ENCODE assay signal across 21 cellular contexts in genomic region chr5:147639303-147639702, GRCh38.
A peak's percentile ranks its signal among the peaks of the same experiment; 100 is the strongest.
DNase-seq lines count a peak whose midpoint lies in the region; ATAC-seq, FAIRE-seq and TF ChIP-seq lines count a peak whose summit lies in the region.
"Had no signal": no experiment of that assay in that cellular context is flagged by ENCODE, and none has a peak within 500 bp of the region (broad histone marks: within the 10 kb centered on the region; RNA-seq: fewer than 3 reads in every experiment).

No MANE protein-coding gene starts in this region.

- WGBS in body of pancreas, 2 donors, result 47 to 51% methylated on average over 5 of the region's 5 CpGs
- WGBS in HepG2 (ENCODE audit: low lambda C conversion rate), result 0% methylated on average over 5 of the region's 5 CpGs

- CTCF ChIA-PET in HepG2 (lab: Yijun Ruan, JAX; ENCODE audit: low intra/inter-chr PET ratio, low total read pairs), result no interaction called here
- CTCF ChIA-PET in activated CD4-positive, alpha-beta memory T cell treated with anti-CD3 and anti-CD28 coated beads for 36 hours (lab: Charles Lee), result no interaction called here

- intact Hi-C loops in body of pancreas (cut with DNase I) (no loop called here), HepG2 (cut with micrococcal nuclease; ENCODE audit: unreplicated experiment) (no loop called here)
- intact Hi-C loops in activated CD4-positive, alpha-beta memory T cell treated with anti-CD3 and anti-CD28 coated beads for 36 hours (cut with micrococcal nuclease), result no loop called here

- H3K27ac Mint-ChIP-seq in activated CD4-positive, alpha-beta memory T cell treated with anti-CD3 and anti-CD28 coated beads for 36 hours, result no peak overlapping the region
- H3K27ac Mint-ChIP-seq: CD14-positive monocyte; CD4-positive, alpha-beta memory T cell; HFFc6 had no signal

- H3K9ac ChIP-seq in HepG2 (ENCODE audit: insufficient read depth, low read depth, low read length), result no peak overlapping the region
- H3K9ac ChIP-seq: BLaER1, GM23248 had no signal

- H3K4me3 ChIP-seq in body of pancreas (no peak overlapping the region), HepG2 (replicated peaks in 1 of 3; ENCODE audit: insufficient read depth in 1 of 3, low read depth in 2 of 3, low read length in 3 of 3) (no peak overlapping the region)
- H3K4me3 ChIP-seq: BLaER1, GM12878, GM23248 had no signal

- peak overlapping the region; percentile 35; the same call in 1 of the 2 replicates for H3K4me2 ChIP-seq in HepG2 (ENCODE audit: low read depth, low read length)
- H3K4me2 ChIP-seq: BLaER1 had no signal

- H3K4me3 Mint-ChIP-seq in activated CD4-positive, alpha-beta memory T cell treated with anti-CD3 and anti-CD28 coated beads for 36 hours, result no peak overlapping the region
- H3K4me3 Mint-ChIP-seq: CD14-positive monocyte; CD4-positive, alpha-beta memory T cell; HFFc6 had no signal

- H3K9me3 ChIP-seq in body of pancreas, result no peaks in the 10 kb centered on the region
- no peaks in the 10 kb centered on the region for H3K9me3 ChIP-seq in HepG2 (ENCODE audit: low read length)
- H3K9me3 ChIP-seq: BLaER1 had no signal

- in situ Hi-C loops in HepG2 (cut with HindIII; ENCODE audit: extremely low pct_ligation_motif_present, low pct_unique_long_range_greater_than_20kb), result no loop called here

- peak; percentile 2 for DNase-seq in NCI-H345 (lab: John Stamatoyannopoulos, UW)
- no peak for DNase-seq in NCI-H345 treated with DMSO at 0.1 percent for 48 hours (lab: John Stamatoyannopoulos, UW; ENCODE audit: unreplicated experiment)
- DNase-seq in body of pancreas, result no peak
- DNase-seq in HepG2 (ENCODE audit: low spot score), result peak; percentile 53
- no peak for DNase-seq in activated CD4-positive, alpha-beta memory T cell treated with anti-CD3 and anti-CD28 coated beads for 36 hours
- DNase-seq in nucleus accumbens (lab: John Stamatoyannopoulos, UW), result no peak
- DNase-seq: 8988T; CD4-positive, alpha-beta memory T cell; DMS53; DND-41; EL; GM23248; HFFc6; IMR-90 had no signal

- TF ChIP-seq EP300 in HepG2 (IDR thresholded peaks at IDR 0.05; ENCODE audit: low read depth in 2 of 2, low read length in 2 of 2) (peak in 1 of 2 experiments; percentile 66; a peak in 2 of 4 replicates), HepG2 (CRISPR knock-in tag; IDR thresholded peaks at IDR 0.05; ENCODE audit: borderline replicate concordance) (no peak)

- H3K36me3 ChIP-seq in body of pancreas (replicated peaks in 1 of 2; ENCODE audit: insufficient read depth in 1 of 2, low read depth in 2 of 2) (no peaks in the 10 kb centered on the region), HepG2 (replicated peaks in 1 of 2; ENCODE audit: control insufficient read depth in 1 of 2, insufficient read depth in 2 of 2, low read length in 2 of 2) (no peaks in the 10 kb centered on the region)

- H3K4me1 Mint-ChIP-seq in activated CD4-positive, alpha-beta memory T cell treated with anti-CD3 and anti-CD28 coated beads for 36 hours (ENCODE audit: low read depth), result no peaks in the 10 kb centered on the region
- H3K4me1 Mint-ChIP-seq: CD14-positive monocyte; CD4-positive, alpha-beta memory T cell had no signal

- no peak for FAIRE-seq in HepG2 (lab: Jason Lieb, UNC)
- FAIRE-seq: GM12878 had no signal

- no peak overlapping the region for H2AFZ ChIP-seq in HepG2 (ENCODE audit: low read length)
- H2AFZ ChIP-seq: GM23248 had no signal

- H3K27me3 ChIP-seq in body of pancreas (no peaks in the 10 kb centered on the region), HepG2 (ENCODE audit: control insufficient read depth in 1 of 2, insufficient read depth in 2 of 2, low read length in 2 of 2) (no peaks in the 10 kb centered on the region)
- H3K27me3 ChIP-seq: BLaER1 had no signal

- no peak for TF ChIP-seq CTCF in body of pancreas (IDR thresholded peaks at IDR 0.05)
- no peak for TF ChIP-seq CTCF in HepG2 (CRISPR knock-in tag; IDR thresholded peaks at IDR 0.05)

- TF ChIP-seq RAD21 in HepG2 (CRISPR knock-in tag; IDR thresholded peaks at IDR 0.05), result no peak

- no peaks in the 10 kb centered on the region for H3K27me3 Mint-ChIP-seq in activated CD4-positive, alpha-beta memory T cell treated with anti-CD3 and anti-CD28 coated beads for 36 hours
- H3K27me3 Mint-ChIP-seq: CD4-positive, alpha-beta memory T cell had no signal

- POLR2A ChIA-PET in HepG2 (lab: Yijun Ruan, JAX), result interaction anchor here (1.9 kb wide), 1 partner anchor 9 kb away, joined by 6 read pairs; no protein-coding TSS in a partner anchor
- POLR2A ChIA-PET in activated CD4-positive, alpha-beta memory T cell treated with anti-CD3 and anti-CD28 coated beads for 36 hours (lab: Charles Lee), result no interaction called here

- H3K27ac ChIP-seq in body of pancreas (no peak overlapping the region), HepG2 (ENCODE audit: extremely low read length, insufficient read depth, low read length) (peak overlapping the region; percentile 38)
- H3K27ac ChIP-seq: BLaER1, GM23248, HL-60 had no signal

- no peaks in the 10 kb centered on the region for H4K20me1 ChIP-seq in HepG2 (ENCODE audit: insufficient read depth, low read length)
- H4K20me1 ChIP-seq: BLaER1 had no signal

- TF ChIP-seq POLR2A in body of pancreas (IDR thresholded peaks at IDR 0.05) (no peak), HepG2 (IDR thresholded peaks at IDR 0.05; ENCODE audit: insufficient read depth in 1 of 2, low read depth in 2 of 2, low read length in 2 of 2) (no peak)

- H3K9me3 Mint-ChIP-seq in activated CD4-positive, alpha-beta memory T cell treated with anti-CD3 and anti-CD28 coated beads for 36 hours, result no peaks in the 10 kb centered on the region
- H3K9me3 Mint-ChIP-seq: CD14-positive monocyte, HFFc6 had no signal

- BruUV-seq in HepG2 (replicated peaks; lab: Mats Ljungman, UMichigan), result no TSS peak

- ATAC-seq in body of pancreas (peak; percentile 33), HepG2 (peak; percentile 93), GM18517 (IDR thresholded peaks at IDR 0.05; ENCODE audit: unreplicated experiment) (no peak)
- no peak for ATAC-seq in activated CD4-positive, CD25-positive, alpha-beta regulatory T cell treated with anti-CD3 and anti-CD28 coated beads, Interleukin-2, amount 50 U/mL, for 24 hours
- ATAC-seq: GM12878, HCT116 had no signal

- no peaks in the 10 kb centered on the region for H3K79me2 ChIP-seq in HepG2 (ENCODE audit: insufficient read depth, low read length)

- H3K4me1 ChIP-seq in body of pancreas (peaks cover 9% of the 10 kb centered on the region), HepG2 (ENCODE audit: insufficient read depth, low read length) (peaks cover 19% of the 10 kb centered on the region)
- H3K4me1 ChIP-seq: BLaER1 had no signal

- H3K36me3 Mint-ChIP-seq in activated CD4-positive, alpha-beta memory T cell treated with anti-CD3 and anti-CD28 coated beads for 36 hours, result no peaks in the 10 kb centered on the region
- H3K36me3 Mint-ChIP-seq: CD14-positive monocyte had no signal

TF ChIP-seq in HepG2, 621 proteins besides CTCF, POLR2A, EP300 and RAD21 (continues in another document):
- TF ChIP-seq ZBTB37 (CRISPR knock-in tag; IDR thresholded peaks at IDR 0.05) (no peak), DPF2 (CRISPR knock-in tag; IDR thresholded peaks at IDR 0.05; ENCODE audit: borderline replicate concordance, low read depth) (no peak), ZNF616 (CRISPR knock-in tag; IDR thresholded peaks at IDR 0.05; ENCODE audit: low read depth) (no peak), NR2F2 (IDR thresholded peaks at IDR 0.05; ENCODE audit: borderline replicate concordance, low read depth) (peak; percentile 51), CAMTA2 (CRISPR knock-in tag; IDR thresholded peaks at IDR 0.05; ENCODE audit: borderline replicate concordance) (no peak), JUN (CRISPR knock-in tag; IDR thresholded peaks at IDR 0.05) (no peak)

Comparison
In these comparisons a context has a peak if more than half of its experiments do, and no peak if none do; other contexts are left out.
1. DNase-seq: peak in NCI-H345 (single experiment) and HepG2 (single experiment); none in NCI-H345 treated with DMSO at 0.1 percent for 48 hours (single experiment), body of pancreas (0 of 4), activated CD4-positive, alpha-beta memory T cell treated with anti-CD3 and anti-CD28 coated beads for 36 hours (single experiment) and nucleus accumbens (0 of 56).
2. ATAC-seq: peak in body of pancreas (single experiment) and HepG2 (single experiment); none in activated CD4-positive, CD25-positive, alpha-beta regulatory T cell treated with anti-CD3 and anti-CD28 coated beads, Interleukin-2, amount 50 U/mL, for 24 hours (0 of 2) and GM18517 (single experiment).